ENCODE assay signal across 16 cellular contexts in genomic region chr9:82147798-82148440, GRCh38.
DNase-seq lines count a peak whose midpoint lies in the region; ATAC-seq and TF ChIP-seq lines count a peak whose summit lies in the region.
"Had no signal": no experiment of that assay in that cellular context is flagged by ENCODE, and none has a peak within 500 bp of the region (broad histone marks: within the 10 kb centered on the region; RNA-seq: fewer than 3 reads in every experiment).

No MANE protein-coding gene starts in this region.

- H4K8ac ChIP-seq in IMR-90 (ENCODE audit: low read depth in 2 of 2, low read length in 2 of 2), result no peak overlapping the region

- CTCF ChIA-PET in IMR-90 (lab: Yijun Ruan, JAX), result interaction anchor here (0.8 kb wide), 1 partner anchor 20 kb away, joined by 3 read pairs; no protein-coding TSS in a partner anchor

- H3K56ac ChIP-seq in IMR-90 (ENCODE audit: extremely low read depth, insufficient read depth, low read length), result no peak overlapping the region

- no peaks in the 10 kb centered on the region for H4K20me1 ChIP-seq in IMR-90 (ENCODE audit: insufficient read depth, low read length)

- no peaks in the 10 kb centered on the region for H3K79me1 ChIP-seq in IMR-90 (ENCODE audit: low read depth in 1 of 2, low read length in 2 of 2)

- H3K9me1 ChIP-seq in IMR-90 (ENCODE audit: insufficient read depth, low read length), result peaks cover 4% of the 10 kb centered on the region; the same call in 1 of the 2 replicates

- intact Hi-C loops in IMR-90 (cut with micrococcal nuclease), result no loop called here

- no peak overlapping the region for H3K14ac ChIP-seq in IMR-90 (replicated peaks; ENCODE audit: low read depth, low read length)

- H3K27me3 ChIP-seq in IMR-90 (ENCODE audit: control insufficient read depth, insufficient read depth, low read length), result no peaks in the 10 kb centered on the region
- H3K27me3 ChIP-seq: SJCRH30 had no signal

- H3K4me2 ChIP-seq in IMR-90 (ENCODE audit: low read depth, low read length), result no peak overlapping the region; the same call in 1 of the 2 replicates

- no peak for TF ChIP-seq POLR2A in IMR-90 (IDR thresholded peaks at IDR 0.05; ENCODE audit: low read depth, low read length)

- H3K23ac ChIP-seq in IMR-90 (ENCODE audit: low read depth, low read length), result no peak overlapping the region

- BruUV-seq in IMR-90 (replicated peaks; lab: Mats Ljungman, UMichigan), result no TSS peak

- H3K4me3 ChIP-seq in IMR-90 (ENCODE audit: insufficient read depth, low read depth, low read length), result no peak overlapping the region
- H3K4me3 ChIP-seq: SJCRH30 had no signal

- H2BK20ac ChIP-seq in IMR-90 (ENCODE audit: low read depth, low read length), result no peak overlapping the region

- no peaks in the 10 kb centered on the region for H3K9me3 ChIP-seq in IMR-90 (ENCODE audit: control insufficient read depth, insufficient read depth, low read length)
- H3K9me3 ChIP-seq: SJCRH30 had no signal

- dilution Hi-C loops in IMR-90 (cut with HindIII; ENCODE audit: low sequenced_read_pairs, unreplicated experiment), result no loop called here

- in situ Hi-C loops in IMR-90 (cut with MboI; ENCODE audit: low sequenced_read_pairs), result no loop called here

- no peak overlapping the region for H4K91ac ChIP-seq in IMR-90 (ENCODE audit: insufficient read depth, low read depth, low read length)

- no peak overlapping the region for H2AFZ ChIP-seq in IMR-90 (replicated peaks; ENCODE audit: low read length, poor library complexity)

- no peak overlapping the region; the same call in 2 of the 3 replicates for H2BK15ac ChIP-seq in IMR-90 (ENCODE audit: low read depth, low read length)

- H2BK120ac ChIP-seq in IMR-90 (ENCODE audit: low read depth, low read length), result no peak overlapping the region

- no CpG with 5 or more reads among the region's 2 CpGs for WGBS in IMR-90 (ENCODE audit: extremely low coverage in 2 of 2, insufficient read length in 1 of 2), 2 experiments

- TF ChIP-seq RAD21 in IMR-90 (IDR thresholded peaks at IDR 0.05; ENCODE audit: low read length), result no peak

- no peaks in the 10 kb centered on the region for H3K36me3 ChIP-seq in IMR-90 (ENCODE audit: control insufficient read depth, insufficient read depth, low read length)
- H3K36me3 ChIP-seq: SJCRH30 had no signal

- no peak overlapping the region for H2AK5ac ChIP-seq in IMR-90 (ENCODE audit: low read depth, low read length)

- peak; percentile 88 for DNase-seq in EH (ENCODE audit: low read depth)
- no peak for DNase-seq in IMR-90
- peak; percentile 57 for DNase-seq in fibroblast of gingiva (ENCODE audit: low read depth)
- peak; percentile 50 for DNase-seq in renal cortical epithelial cell (ENCODE audit: low read depth)
- no peak for DNase-seq in activated naive CD4-positive, alpha-beta T cell treated with anti-CD3 and anti-CD28 coated beads, Interleukin-2, amount 50 U/mL, for 16 hours
- no peak for DNase-seq in mesenteric fat pad (ENCODE audit: low spot score)
- DNase-seq: CD8-positive, alpha-beta T cell; DMS79; Kasumi-1; NCI-H1105; NCI-H187 treated with DMSO at 0.1 percent for 48 hours; NCI-H2171; PC-3; SW 1271 had no signal

- no peak overlapping the region for H3K18ac ChIP-seq in IMR-90 (ENCODE audit: low read depth, low read length)

- no peak overlapping the region for H2AK9ac ChIP-seq in IMR-90 (replicated peaks; ENCODE audit: low read depth, low read length, poor library complexity)

- no peak overlapping the region for H4K5ac ChIP-seq in IMR-90 (ENCODE audit: low read depth, low read length)

- no peak for TF ChIP-seq CTCF in IMR-90 (conservative IDR thresholded peaks at IDR 0.05; ENCODE audit: low read depth, low read length)

- ATAC-seq in IMR-90 (ENCODE audit: low read depth), result no peak
- no peak for ATAC-seq in GM18502 (IDR thresholded peaks at IDR 0.05; ENCODE audit: poor library complexity, unreplicated experiment)
- ATAC-seq: CD8-positive, alpha-beta T cell; PC-3 had no signal

- POLR2A ChIA-PET in IMR-90 (lab: Charles Lee; ENCODE audit: unreplicated experiment), result no interaction called here

- H3K4ac ChIP-seq in IMR-90 (ENCODE audit: low read depth, low read length), result no peak overlapping the region; the same call in 1 of the 2 replicates

- H3K9ac ChIP-seq in IMR-90 (ENCODE audit: low read depth, low read length), result no peak overlapping the region

- H3K4me1 ChIP-seq in IMR-90 (ENCODE audit: control insufficient read depth, insufficient read depth, low read length), result peaks cover 6% of the 10 kb centered on the region

- peak overlapping the region; percentile 25 for H2BK5ac ChIP-seq in IMR-90 (ENCODE audit: low read depth, low read length, poor library complexity, severe bottlenecking)

- no peak overlapping the region for H3K27ac ChIP-seq in IMR-90 (ENCODE audit: insufficient read depth, low read length)
- H3K27ac ChIP-seq: SJCRH30 had no signal

TF ChIP-seq in IMR-90, 13 proteins besides CTCF, POLR2A, EP300 and RAD21:
- TF ChIP-seq BHLHE40 (IDR thresholded peaks at IDR 0.05; ENCODE audit: low read depth, low read length), result no peak
- TF ChIP-seq RFX5 (IDR thresholded peaks at IDR 0.05; ENCODE audit: low read depth, low read length), result no peak
- no peak for TF ChIP-seq NFE2L2 (IDR thresholded peaks at IDR 0.05; ENCODE audit: low read depth, low read length)
- TF ChIP-seq CEBPB (IDR thresholded peaks at IDR 0.05; ENCODE audit: low read depth, low read length), result no peak
- no peak for TF ChIP-seq CHD1 (IDR thresholded peaks at IDR 0.05; ENCODE audit: low read depth, low read length)
- no peak for TF ChIP-seq FOS (IDR thresholded peaks at IDR 0.05; ENCODE audit: low read depth, low read length)
- no peak for TF ChIP-seq MXI1 (IDR thresholded peaks at IDR 0.05; ENCODE audit: borderline replicate concordance, low read depth, low read length)
- no peak for TF ChIP-seq ELK1 (IDR thresholded peaks at IDR 0.05; ENCODE audit: borderline replicate concordance, low read depth, low read length)
- TF ChIP-seq MAZ (IDR thresholded peaks at IDR 0.05; ENCODE audit: borderline replicate concordance, low read depth, low read length), result no peak
- TF ChIP-seq MAFK (IDR thresholded peaks at IDR 0.05; ENCODE audit: low read depth, low read length), result no peak
- no peak for TF ChIP-seq RCOR1 (IDR thresholded peaks at IDR 0.05; ENCODE audit: insufficient replicate concordance, low read length)
TF ChIP-seq in IMR-90: peak in this region for 0.

Comparison
In these comparisons a context has a peak if more than half of its experiments do, and no peak if none do; other contexts are left out.
1. DNase-seq: peak in EH (single experiment), fibroblast of gingiva (single experiment) and renal cortical epithelial cell (single experiment); none in IMR-90 (single experiment), activated naive CD4-positive, alpha-beta T cell treated with anti-CD3 and anti-CD28 coated beads, Interleukin-2, amount 50 U/mL, for 16 hours (single experiment) and mesenteric fat pad (single experiment).